ENCODE assay signal across 17 cellular contexts in the genomic region with DNA sequence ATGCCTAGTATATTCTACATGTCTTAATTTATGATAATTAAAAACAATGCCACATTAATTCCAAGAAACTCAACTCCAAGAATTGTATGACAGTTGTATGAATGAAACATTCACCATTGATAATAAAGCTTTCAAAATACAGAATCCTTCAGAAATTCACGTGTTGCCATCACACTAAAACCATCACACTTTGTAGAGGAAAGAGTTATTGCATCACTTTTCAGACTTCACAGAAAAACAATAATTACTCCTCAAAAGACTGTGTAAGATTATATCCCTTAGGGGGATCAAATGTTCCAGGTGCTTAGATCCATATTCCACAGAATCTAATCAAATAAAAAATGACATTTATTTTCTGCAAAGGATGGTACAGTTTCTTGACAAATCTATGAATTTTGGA.
DNase-seq lines count a peak whose midpoint lies in the region; ATAC-seq, FAIRE-seq and TF ChIP-seq lines count a peak whose summit lies in the region.
"Had no signal": no experiment of that assay in that cellular context is flagged by ENCODE, and none has a peak within 500 bp of the region (broad histone marks: within the 10 kb centered on the region; RNA-seq: fewer than 3 reads in every experiment).

No MANE protein-coding gene starts in this region.

- H3K9me3 Mint-ChIP-seq in GM23338 = no peaks in the 10 kb centered on the region
- H3K9me3 Mint-ChIP-seq: HFFc6 had no signal

- no peaks in the 10 kb centered on the region for H3K9me2 ChIP-seq in GM23338 (ENCODE audit: insufficient read depth)
- no peaks in the 10 kb centered on the region for H3K9me2 ChIP-seq in OCI-LY1 (ENCODE audit: low read depth, low read length)

- 0 out of 2 replicates have a peak overlapping the region, but pooled peaks have one; percentile 5 for H2BK5ac ChIP-seq in H1 (ENCODE audit: low read depth, low read length)

- H3F3A ChIP-seq in GM23338 (replicated peaks; ENCODE audit: low read depth) (no peaks in the 10 kb centered on the region), OCI-LY1 (ENCODE audit: insufficient read depth, low read length) (0 out of 2 replicates have a peak, but pooled peaks cover 6% of the 10 kb centered on the region), smooth muscle cell (ENCODE audit: low read depth) (peaks cover 13% of the 10 kb centered on the region)

- H3K27ac Mint-ChIP-seq in GM23338 = no peak overlapping the region
- H3K27ac Mint-ChIP-seq: CD4-positive, CD25-positive, alpha-beta regulatory T cell had no signal

- peak overlapping the region; percentile 23; the same call in 1 of the 2 replicates for H3K27ac ChIP-seq in GM23338 (ENCODE audit: low read depth)
- peak overlapping the region; percentile 91 for H3K27ac ChIP-seq in OCI-LY1 (ENCODE audit: low read depth, low read length, poor library complexity, severe bottlenecking)
- no peak overlapping the region for H3K27ac ChIP-seq in H1 (ENCODE audit: low read depth, low read length)
- peak overlapping the region; percentile 41 for H3K27ac ChIP-seq in smooth muscle cell (ENCODE audit: low read depth)
- H3K27ac ChIP-seq: BLaER1 treated with 17β-estradiol and CSF1 and Interleukin-3, amounts not matched to agents 10 nM and 100 nM had no signal

- H3K4me1 ChIP-seq in GM23338 (ENCODE audit: insufficient read depth) (peaks cover 71% of the 10 kb centered on the region), OCI-LY1 (ENCODE audit: insufficient read depth, low read length, severe bottlenecking) (peaks cover 94% of the 10 kb centered on the region), H1 (replicated peaks in 1 of 4; ENCODE audit: control insufficient read depth in 3 of 4, insufficient read depth in 4 of 4, low read length in 3 of 4) (peaks cover 9 to 37% (median 24%) of the 10 kb centered on the region in 4 experiments), smooth muscle cell (ENCODE audit: low read depth) (peaks cover 17% of the 10 kb centered on the region)
- H3K4me1 ChIP-seq: BLaER1 treated with 17β-estradiol and CSF1 and Interleukin-3, amounts not matched to agents 10 nM and 100 nM had no signal

- H3K18ac ChIP-seq in H1 (ENCODE audit: extremely low read depth, low read length) = no peak overlapping the region

- POLR2A ChIA-PET in H1 (lab: Charles Lee; ENCODE audit: partially characterized antibody) = interaction anchor here (0.6 to 0.7 kb wide), 2 partner anchors 16 to 34 kb away, joined by 3 read pairs; no protein-coding TSS in a partner anchor

- H3K27me3 ChIP-seq in GM23338 (ENCODE audit: insufficient read depth) (no peaks in the 10 kb centered on the region), OCI-LY1 (ENCODE audit: insufficient read depth, low read length) (no peaks in the 10 kb centered on the region), H1 (replicated peaks in 1 of 4; ENCODE audit: control insufficient read depth in 3 of 4, extremely low read depth in 1 of 4, insufficient read depth in 3 of 4, low read length in 3 of 4) (no peaks in the 10 kb centered on the region), smooth muscle cell (ENCODE audit: low read depth) (no peaks in the 10 kb centered on the region), MG63 (no peaks in the 10 kb centered on the region)
- H3K27me3 ChIP-seq: BLaER1 treated with 17β-estradiol and CSF1 and Interleukin-3, amounts not matched to agents 10 nM and 100 nM had no signal

- no peak for TF ChIP-seq RAD21 in H1 (IDR thresholded peaks at IDR 0.05 in 1 of 2, conservative IDR thresholded peaks at IDR 0.05 in 1 of 2; ENCODE audit: low read depth in 2 of 2, low read length in 2 of 2)

- TF ChIP-seq POLR2A in H1 (IDR thresholded peaks at IDR 0.05; ENCODE audit: control extremely low read depth in 1 of 2, low read depth in 2 of 2, low read length in 2 of 2) = no peak

- no peak overlapping the region for H2BK15ac ChIP-seq in H1 (ENCODE audit: low read length)

- TF ChIP-seq CTCF in GM23338 (conservative IDR thresholded peaks at IDR 0.05; ENCODE audit: low read depth in 2 of 2) = no peak
- TF ChIP-seq CTCF in OCI-LY1 (IDR thresholded peaks at IDR 0.05; ENCODE audit: low read length) = no peak
- no peak for TF ChIP-seq CTCF in H1 (IDR thresholded peaks at IDR 0.05; ENCODE audit: control extremely low read depth in 1 of 3, insufficient read depth in 1 of 3, low read depth in 1 of 3, low read length in 3 of 3)
- no peak for TF ChIP-seq CTCF in smooth muscle cell (IDR thresholded peaks at IDR 0.05; ENCODE audit: borderline replicate concordance, insufficient read depth, poor library complexity, severe bottlenecking)

- no peak overlapping the region for H4K8ac ChIP-seq in H1 (ENCODE audit: extremely low read depth, insufficient read depth, low read length)

- no peak overlapping the region for H3K23ac ChIP-seq in H1 (ENCODE audit: insufficient read length)

- H3K23me2 ChIP-seq in H1 (ENCODE audit: low read depth, low read length) = no peaks in the 10 kb centered on the region

- no peaks in the 10 kb centered on the region; the same call in 2 of the 3 replicates for H3K36me3 Mint-ChIP-seq in GM23338 (ENCODE audit: low read depth)
- H3K36me3 Mint-ChIP-seq: CD4-positive, CD25-positive, alpha-beta regulatory T cell had no signal

- ATAC-seq in GM23338 (no peak), GM21528 (IDR thresholded peaks at IDR 0.05; ENCODE audit: low FRiP score, unreplicated experiment) (no peak)

- TF ChIP-seq EP300 in H1 (IDR thresholded peaks at IDR 0.05; ENCODE audit: borderline replicate concordance in 1 of 2, low read depth in 2 of 2, low read length in 2 of 2) = no peak

- H2AK5ac ChIP-seq in H1 (ENCODE audit: low read depth, low read length) = no peak overlapping the region

- H4K5ac ChIP-seq in H1 (ENCODE audit: insufficient read length, low read depth, low read length) = no peak overlapping the region

- no peaks in the 10 kb centered on the region for H3K9me3 ChIP-seq in OCI-LY1 (ENCODE audit: low read length)
- H3K9me3 ChIP-seq in H1 (ENCODE audit: insufficient read depth in 2 of 2, low read depth in 1 of 2, low read length in 1 of 2) = no peaks in the 10 kb centered on the region
- H3K9me3 ChIP-seq in smooth muscle cell (replicated peaks; ENCODE audit: low read depth) = no peaks in the 10 kb centered on the region
- no peaks in the 10 kb centered on the region for H3K9me3 ChIP-seq in MG63
- H3K9me3 ChIP-seq: BLaER1 treated with 17β-estradiol and CSF1 and Interleukin-3, amounts not matched to agents 10 nM and 100 nM had no signal

- H3K79me2 ChIP-seq in GM23338 (replicated peaks; ENCODE audit: insufficient read depth) (peaks cover 100% of the 10 kb centered on the region), OCI-LY1 (ENCODE audit: insufficient read depth, low read length) (peaks cover 58% of the 10 kb centered on the region), H1 (ENCODE audit: control insufficient read depth in 1 of 2, insufficient read depth in 2 of 2, low read length in 2 of 2) (peaks cover 3 to 91% of the 10 kb centered on the region in 2 experiments; a peak in 3 of 4 replicates), smooth muscle cell (ENCODE audit: low read depth) (peaks cover 80% of the 10 kb centered on the region)

- no peak overlapping the region for H3K14ac ChIP-seq in H1 (ENCODE audit: insufficient read length)

- H3K9ac ChIP-seq in OCI-LY1 (ENCODE audit: low read length) (peak overlapping the region; percentile 48; the same call in 1 of the 2 replicates), H1 (replicated peaks in 1 of 4; ENCODE audit: extremely low read depth in 1 of 4, low read depth in 3 of 4, low read length in 3 of 4) (no peak overlapping the region), smooth muscle cell (ENCODE audit: low read depth) (no peak overlapping the region)
- H3K9ac ChIP-seq: BLaER1 treated with 17β-estradiol and CSF1 and Interleukin-3, amounts not matched to agents 10 nM and 100 nM had no signal

- H3K36me3 ChIP-seq in GM23338 (ENCODE audit: insufficient read depth) = no peaks in the 10 kb centered on the region
- no peaks in the 10 kb centered on the region for H3K36me3 ChIP-seq in OCI-LY1 (ENCODE audit: insufficient read depth, low read length)
- no peaks in the 10 kb centered on the region for H3K36me3 ChIP-seq in H1 (ENCODE audit: control insufficient read depth in 2 of 4, insufficient read depth in 4 of 4, low read length in 3 of 4)
- H3K36me3 ChIP-seq in smooth muscle cell (ENCODE audit: low read depth) = no peaks in the 10 kb centered on the region
- H3K36me3 ChIP-seq in MG63 = no peaks in the 10 kb centered on the region
- H3K36me3 ChIP-seq: BLaER1 treated with 17β-estradiol and CSF1 and Interleukin-3, amounts not matched to agents 10 nM and 100 nM had no signal

- H3K4me2 ChIP-seq in GM23338 (no peak overlapping the region), OCI-LY1 (ENCODE audit: low read length) (peak overlapping the region; percentile 47; the same call in 1 of the 2 replicates), H1 (ENCODE audit: insufficient read depth in 1 of 2, low read depth in 2 of 2, low read length in 2 of 2) (no peak overlapping the region), smooth muscle cell (no peak overlapping the region)
- H3K4me2 ChIP-seq: BLaER1 treated with 17β-estradiol and CSF1 and Interleukin-3, amounts not matched to agents 10 nM and 100 nM had no signal

- H3K4ac ChIP-seq in H1 (replicated peaks; ENCODE audit: insufficient read length, low read depth, low read length) = no peak overlapping the region

- H3K4me3 Mint-ChIP-seq in GM23338 = no peak overlapping the region
- H3K4me3 Mint-ChIP-seq: CD4-positive, CD25-positive, alpha-beta regulatory T cell; HFFc6 had no signal

- H2BK20ac ChIP-seq in H1 (ENCODE audit: low read length) = no peak overlapping the region

- no peak overlapping the region for H2BK12ac ChIP-seq in H1 (ENCODE audit: low read depth, low read length)

- H4K20me1 ChIP-seq in GM23338 (replicated peaks; ENCODE audit: insufficient read depth) (peaks cover 16% of the 10 kb centered on the region), OCI-LY1 (ENCODE audit: insufficient read depth, low read length) (no peaks in the 10 kb centered on the region), H1 (replicated peaks in 1 of 2; ENCODE audit: control insufficient read depth in 1 of 2, insufficient read depth in 2 of 2, low read length in 2 of 2) (no peaks in the 10 kb centered on the region), smooth muscle cell (ENCODE audit: low read depth) (peaks cover 10% of the 10 kb centered on the region)
- H4K20me1 ChIP-seq: BLaER1 treated with 17β-estradiol and CSF1 and Interleukin-3, amounts not matched to agents 10 nM and 100 nM had no signal

- WGBS in H1 (ENCODE audit: extremely low coverage in 1 of 2, insufficient coverage in 1 of 2, insufficient read length in 1 of 2, insufficient replicate concordance in 2 of 2, low coverage in 1 of 2, low lambda C conversion rate in 2 of 2, missing lambda C conversion rate in 1 of 2), 2 experiments = 96% methylated on average over 1 of the region's 1 CpG; no CpG with 5 or more reads in 1 of the 2 experiments
- WGBS in smooth muscle cell (ENCODE audit: low lambda C conversion rate) = 70% methylated on average over 1 of the region's 1 CpG

- no peak overlapping the region for H2BK120ac ChIP-seq in H1 (replicated peaks; ENCODE audit: low read depth, low read length)

- peaks cover 5% of the 10 kb centered on the region for H3K27me3 Mint-ChIP-seq in GM23338 (ENCODE audit: insufficient read depth, low read depth, poor library complexity)

- H3K56ac ChIP-seq in H1 (replicated peaks; ENCODE audit: insufficient read length, low read depth, low read length) = no peak overlapping the region

- no peak for DNase-seq in GM23338 (ENCODE audit: low spot score)
- DNase-seq in H1 (ENCODE audit: low read depth in 1 of 2, low spot score in 2 of 2) = no peak
- DNase-seq in smooth muscle cell (lab: John Stamatoyannopoulos, UW; ENCODE audit: unreplicated experiment) = no peak
- no peak for DNase-seq in MG63
- no peak for DNase-seq in DMS153 (lab: John Stamatoyannopoulos, UW)
- DNase-seq: ACHN; CD4-positive, CD25-positive, alpha-beta regulatory T cell; DMS79 treated with DMSO at 0.1 percent for 48 hours; EL; KBM-7 had no signal

- H3K4me3 ChIP-seq in GM23338 (no peak overlapping the region), OCI-LY1 (ENCODE audit: low read depth, low read length, poor library complexity, severe bottlenecking) (no peak overlapping the region), H1 (ENCODE audit: extremely low read depth in 1 of 4, insufficient read depth in 2 of 4, low read depth in 3 of 4, low read length in 4 of 4) (no peak overlapping the region), smooth muscle cell (no peak overlapping the region), MG63 (no peak overlapping the region)
- H3K4me3 ChIP-seq: BLaER1 treated with 17β-estradiol and CSF1 and Interleukin-3, amounts not matched to agents 10 nM and 100 nM had no signal

- no peak for FAIRE-seq in H1 (lab: Jason Lieb, UNC)
- FAIRE-seq: G401.6, GM12891, HTR-8/SVneo had no signal

- peaks cover 65% of the 10 kb centered on the region for H3K4me1 Mint-ChIP-seq in GM23338

- H2AFZ ChIP-seq in GM23338 (no peak overlapping the region), OCI-LY1 (ENCODE audit: low read length) (no peak overlapping the region), H1 (ENCODE audit: low read length) (no peak overlapping the region), smooth muscle cell (ENCODE audit: low read depth) (no peak overlapping the region)

- CTCF ChIA-PET in H1 (lab: Charles Lee; ENCODE audit: partially characterized antibody) = interaction anchor here (0.6 to 6.6 kb wide), 8 partner anchors 13 to 279 kb away, joined by 3 to 40 read pairs (median 3); no protein-coding TSS in a partner anchor

- peaks cover 13% of the 10 kb centered on the region for H3K79me1 ChIP-seq in H1 (ENCODE audit: low read depth, low read length)

- no peak overlapping the region for H4K91ac ChIP-seq in H1 (replicated peaks; ENCODE audit: insufficient read length, low read length)
